Comparison of ENCODE assay signal across 1 cellular context in genomic region chr5:14293279-14293678, GRCh38.
TF ChIP-seq lines count a peak whose summit lies in the region.

No MANE protein-coding gene starts in this region.

TF ChIP-seq in IMR-90, 13 proteins besides CTCF, POLR2A, EP300 and RAD21 (continued from another document):
- no peak for TF ChIP-seq FOS (IDR thresholded peaks at IDR 0.05; ENCODE audit: low read depth, low read length)
- TF ChIP-seq, protein P1, sequence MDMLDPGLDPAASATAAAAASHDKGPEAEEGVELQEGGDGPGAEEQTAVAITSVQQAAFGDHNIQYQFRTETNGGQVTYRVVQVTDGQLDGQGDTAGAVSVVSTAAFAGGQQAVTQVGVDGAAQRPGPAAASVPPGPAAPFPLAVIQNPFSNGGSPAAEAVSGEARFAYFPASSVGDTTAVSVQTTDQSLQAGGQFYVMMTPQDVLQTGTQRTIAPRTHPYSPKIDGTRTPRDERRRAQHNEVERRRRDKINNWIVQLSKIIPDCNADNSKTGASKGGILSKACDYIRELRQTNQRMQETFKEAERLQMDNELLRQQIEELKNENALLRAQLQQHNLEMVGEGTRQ (IDR thresholded peaks at IDR 0.05; ENCODE audit: low read depth, low read length): no peak
TF ChIP-seq in IMR-90: peak in this region for 0.
